In genomic region chr5:177339107-177339638, GRCh38 we compare ENCODE assay signal across 18 cellular contexts. TPM values are rescaled to one million over a fixed set of nuclear protein-coding genes. Genes with fewer than 3 reads are reported as not detected.
DNase-seq lines count a peak whose midpoint lies in the region; ATAC-seq and TF ChIP-seq lines count a peak whose summit lies in the region.
"Had no signal": no experiment of that assay in that cellular context is flagged by ENCODE, and none has a peak within 500 bp of the region (broad histone marks: within the 10 kb centered on the region; RNA-seq: fewer than 3 reads in every experiment).

No MANE protein-coding gene starts in this region.

- H3K4me3 ChIP-seq in BLaER1 = no peak overlapping the region
- H3K4me3 ChIP-seq in lower lobe of right lung = no peak overlapping the region
- H3K4me3 ChIP-seq: neural progenitor cell, Peyer's patch had no signal

- H3K36me3 Mint-ChIP-seq in activated T-helper 1 cell treated with anti-CD3 and anti-CD28 coated beads, Interleukin-12 subunit alpha, Interleukin-12 subunit beta, Interleukin-2, Interleukin-4 antibody, amounts not matched to agents 30 ng/mL and 10 ng/mL and 1 ng/mL, durations not matched to agents 14 hours and 24 hours and 36 hours (ENCODE audit: low read depth) = peaks cover 44% of the 10 kb centered on the region
- H3K36me3 Mint-ChIP-seq in chondrocyte (ENCODE audit: low read depth) = peaks cover 24% of the 10 kb centered on the region

- H4K20me1 ChIP-seq in BLaER1 = peaks cover 32% of the 10 kb centered on the region

- intact Hi-C loops in activated T-helper 1 cell treated with anti-CD3 and anti-CD28 coated beads, Interleukin-12 subunit alpha, Interleukin-12 subunit beta, Interleukin-2, Interleukin-4 antibody, amounts not matched to agents 30 ng/mL and 10 ng/mL and 1 ng/mL, durations not matched to agents 14 hours and 24 hours and 36 hours (cut with micrococcal nuclease) = no loop called here
- intact Hi-C loops in lower lobe of right lung (cut with DNase I) = no loop called here

- TF ChIP-seq CTCF in lower lobe of right lung (IDR thresholded peaks at IDR 0.05) (no peak), chondrocyte (IDR thresholded peaks at IDR 0.05) (no peak)

- H3K4me3 Mint-ChIP-seq in activated T-helper 1 cell treated with anti-CD3 and anti-CD28 coated beads, Interleukin-12 subunit alpha, Interleukin-12 subunit beta, Interleukin-2, Interleukin-4 antibody, amounts not matched to agents 30 ng/mL and 10 ng/mL and 1 ng/mL, durations not matched to agents 14 hours and 24 hours and 36 hours = no peak overlapping the region
- H3K4me3 Mint-ChIP-seq in chondrocyte (ENCODE audit: unreplicated experiment) = no peak overlapping the region
- H3K4me3 Mint-ChIP-seq: activated B cell treated with CpG ODN at 0.5 μM for 24 hours, B cell, memory B cell, neural progenitor cell had no signal

- H3K9ac ChIP-seq in BLaER1 = peak overlapping the region; percentile 62
- H3K9ac ChIP-seq: neural progenitor cell had no signal

- H3K36me3 ChIP-seq in BLaER1 = peaks cover 82% of the 10 kb centered on the region
- H3K36me3 ChIP-seq in lower lobe of right lung = peaks cover 85% of the 10 kb centered on the region
- H3K36me3 ChIP-seq: neural progenitor cell had no signal

- peak overlapping the region; percentile 35 for H3K27ac Mint-ChIP-seq in activated T-helper 1 cell treated with anti-CD3 and anti-CD28 coated beads, Interleukin-12 subunit alpha, Interleukin-12 subunit beta, Interleukin-2, Interleukin-4 antibody, amounts not matched to agents 30 ng/mL and 10 ng/mL and 1 ng/mL, durations not matched to agents 14 hours and 24 hours and 36 hours
- no peak overlapping the region for H3K27ac Mint-ChIP-seq in chondrocyte (ENCODE audit: unreplicated experiment)
- H3K27ac Mint-ChIP-seq: activated B cell treated with CpG ODN at 0.5 μM for 24 hours, B cell, memory B cell, neural progenitor cell had no signal

- H3K9me3 ChIP-seq in BLaER1 (no peaks in the 10 kb centered on the region), lower lobe of right lung (no peaks in the 10 kb centered on the region)
- H3K9me3 ChIP-seq: Peyer's patch had no signal

- peaks cover 10% of the 10 kb centered on the region for H3K4me1 Mint-ChIP-seq in activated T-helper 1 cell treated with anti-CD3 and anti-CD28 coated beads, Interleukin-12 subunit alpha, Interleukin-12 subunit beta, Interleukin-2, Interleukin-4 antibody, amounts not matched to agents 30 ng/mL and 10 ng/mL and 1 ng/mL, durations not matched to agents 14 hours and 24 hours and 36 hours (ENCODE audit: low read depth)
- no peaks in the 10 kb centered on the region for H3K4me1 Mint-ChIP-seq in chondrocyte (ENCODE audit: low read depth)
- H3K4me1 Mint-ChIP-seq: neural progenitor cell had no signal

- H3K4me1 ChIP-seq in BLaER1 (peaks cover 64% of the 10 kb centered on the region), lower lobe of right lung (no peaks in the 10 kb centered on the region)
- H3K4me1 ChIP-seq: neural progenitor cell, Peyer's patch had no signal

- H3K27ac ChIP-seq in BLaER1 (peak overlapping the region; percentile 96), lower lobe of right lung (no peak overlapping the region)
- H3K27ac ChIP-seq: neural progenitor cell, Peyer's patch had no signal

- DNase-seq in COLO668 (lab: John Stamatoyannopoulos, UW; ENCODE audit: unreplicated experiment) = peak; percentile 4
- DNase-seq in activated T-helper 1 cell treated with anti-CD3 and anti-CD28 coated beads, Interleukin-12 subunit alpha, Interleukin-12 subunit beta, Interleukin-2, Interleukin-4 antibody, amounts not matched to agents 30 ng/mL and 10 ng/mL and 1 ng/mL, durations not matched to agents 14 hours and 24 hours and 36 hours (ENCODE audit: low spot score) = no peak
- DNase-seq in lower lobe of right lung = peak; percentile 47
- no peak for DNase-seq in NCI-H774 (lab: John Stamatoyannopoulos, UW)
- no peak for DNase-seq in SHP77 treated with DMSO at 0.1 percent for 48 hours (lab: John Stamatoyannopoulos, UW)
- DNase-seq in chondrocyte (ENCODE audit: low spot score) = no peak
- DNase-seq: activated B cell treated with CpG ODN at 0.5 μM for 24 hours; activated T-cell treated with anti-CD3 and anti-CD28 coated beads for 4 hours; central memory CD4-positive, alpha-beta T cell; Kasumi-1; NCI-H1694 treated with DMSO at 0.1 percent for 48 hours; NCI-H526; SW 1271 had no signal

- H3K27me3 ChIP-seq in BLaER1 (no peaks in the 10 kb centered on the region), lower lobe of right lung (ENCODE audit: low read depth) (no peaks in the 10 kb centered on the region)
- H3K27me3 ChIP-seq: neural progenitor cell, Peyer's patch had no signal

- no peaks in the 10 kb centered on the region for H3K9me3 Mint-ChIP-seq in activated T-helper 1 cell treated with anti-CD3 and anti-CD28 coated beads, Interleukin-12 subunit alpha, Interleukin-12 subunit beta, Interleukin-2, Interleukin-4 antibody, amounts not matched to agents 30 ng/mL and 10 ng/mL and 1 ng/mL, durations not matched to agents 14 hours and 24 hours and 36 hours
- no peaks in the 10 kb centered on the region for H3K9me3 Mint-ChIP-seq in chondrocyte (ENCODE audit: low read depth)
- H3K9me3 Mint-ChIP-seq: activated B cell treated with CpG ODN at 0.5 μM for 24 hours, memory B cell, neural progenitor cell had no signal

- H3K27me3 Mint-ChIP-seq in activated T-helper 1 cell treated with anti-CD3 and anti-CD28 coated beads, Interleukin-12 subunit alpha, Interleukin-12 subunit beta, Interleukin-2, Interleukin-4 antibody, amounts not matched to agents 30 ng/mL and 10 ng/mL and 1 ng/mL, durations not matched to agents 14 hours and 24 hours and 36 hours (ENCODE audit: insufficient read depth) = no peaks in the 10 kb centered on the region
- H3K27me3 Mint-ChIP-seq in chondrocyte (ENCODE audit: low read depth) = no peaks in the 10 kb centered on the region
- H3K27me3 Mint-ChIP-seq: activated B cell treated with CpG ODN at 0.5 μM for 24 hours, B cell, memory B cell had no signal

- ATAC-seq in lower lobe of right lung = peak; percentile 18 to 32

- H3K4me2 ChIP-seq in BLaER1 = peak overlapping the region; percentile 96
- H3K4me2 ChIP-seq: neural progenitor cell had no signal

RNA-seq across cellular contexts. Expression of gene LMAN2, which starts 12.3 kb away (rescaled TPM):
- 108 and 118 TPM in 2 replicates for total RNA-seq in activated T-helper 1 cell treated with anti-CD3 and anti-CD28 coated beads, Interleukin-12 subunit alpha, Interleukin-12 subunit beta, Interleukin-2, Interleukin-4 antibody, amounts not matched to agents 30 ng/mL and 10 ng/mL and 1 ng/mL, durations not matched to agents 14 hours and 24 hours and 36 hours
- total RNA-seq in lower lobe of right lung (108 TPM), chondrocyte (76.6 to 128 TPM (median 83.4 TPM) in 3 replicates)

RNA-seq across cellular contexts. Expression of gene RGS14, which starts 18.6 kb away (rescaled TPM):
- 37.8 and 41.3 TPM in 2 replicates for total RNA-seq in activated T-helper 1 cell treated with anti-CD3 and anti-CD28 coated beads, Interleukin-12 subunit alpha, Interleukin-12 subunit beta, Interleukin-2, Interleukin-4 antibody, amounts not matched to agents 30 ng/mL and 10 ng/mL and 1 ng/mL, durations not matched to agents 14 hours and 24 hours and 36 hours
- total RNA-seq in lower lobe of right lung = 16.2 TPM
- total RNA-seq in chondrocyte = 6.8 to 11.6 TPM (median 10.1 TPM) in 3 replicates

RNA-seq across cellular contexts. Expression of gene MXD3, which starts 27.5 kb away (rescaled TPM):
- total RNA-seq in activated T-helper 1 cell treated with anti-CD3 and anti-CD28 coated beads, Interleukin-12 subunit alpha, Interleukin-12 subunit beta, Interleukin-2, Interleukin-4 antibody, amounts not matched to agents 30 ng/mL and 10 ng/mL and 1 ng/mL, durations not matched to agents 14 hours and 24 hours and 36 hours = 9.6 and 11.8 TPM in 2 replicates
- total RNA-seq in lower lobe of right lung (10.8 TPM), chondrocyte (6.5 to 9.4 TPM (median 8.4 TPM) in 3 replicates)

RNA-seq across cellular contexts. Expression of gene PRELID1, which starts 35.6 kb away (rescaled TPM):
- 239 and 250 TPM in 2 replicates for total RNA-seq in activated T-helper 1 cell treated with anti-CD3 and anti-CD28 coated beads, Interleukin-12 subunit alpha, Interleukin-12 subunit beta, Interleukin-2, Interleukin-4 antibody, amounts not matched to agents 30 ng/mL and 10 ng/mL and 1 ng/mL, durations not matched to agents 14 hours and 24 hours and 36 hours
- total RNA-seq in lower lobe of right lung (101 TPM), chondrocyte (102 to 119 TPM (median 109 TPM) in 3 replicates)

RNA-seq across cellular contexts. Expression of gene RAB24, which starts 35.7 kb away (rescaled TPM):
- total RNA-seq in activated T-helper 1 cell treated with anti-CD3 and anti-CD28 coated beads, Interleukin-12 subunit alpha, Interleukin-12 subunit beta, Interleukin-2, Interleukin-4 antibody, amounts not matched to agents 30 ng/mL and 10 ng/mL and 1 ng/mL, durations not matched to agents 14 hours and 24 hours and 36 hours = 19.7 and 22.4 TPM in 2 replicates
- 41.6 TPM for total RNA-seq in lower lobe of right lung
- 31.5 to 37.3 TPM (median 36.7 TPM) in 3 replicates for total RNA-seq in chondrocyte

Comparison
In these comparisons a context has a peak if more than half of its experiments do, and no peak if none do; other contexts are left out.
1. DNase-seq: peak in COLO668 (single experiment) and lower lobe of right lung (single experiment); none in activated T-helper 1 cell treated with anti-CD3 and anti-CD28 coated beads, Interleukin-12 subunit alpha, Interleukin-12 subunit beta, Interleukin-2, Interleukin-4 antibody, amounts not matched to agents 30 ng/mL and 10 ng/mL and 1 ng/mL, durations not matched to agents 14 hours and 24 hours and 36 hours (single experiment), NCI-H774 (single experiment), SHP77 treated with DMSO at 0.1 percent for 48 hours (single experiment) and chondrocyte (single experiment).